Comparison of ENCODE assay signal across 23 cellular contexts in the genomic region with DNA sequence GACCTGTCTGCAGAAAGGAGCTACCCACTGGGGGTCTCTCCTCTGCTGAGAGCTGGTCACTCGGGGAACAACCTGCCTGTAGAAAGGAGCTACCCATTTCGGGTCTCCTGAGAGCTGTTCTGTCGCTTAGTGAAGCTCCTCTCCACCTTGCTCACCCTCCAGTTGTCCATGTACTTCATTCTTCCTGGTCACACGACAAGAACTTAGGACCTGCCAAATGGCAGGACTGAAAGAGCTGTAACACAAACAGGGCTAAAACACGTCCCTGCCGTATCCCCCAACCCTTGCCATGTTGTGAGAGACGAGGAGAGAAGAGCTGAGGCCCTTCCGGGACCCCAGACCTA. TPM values are rescaled to one million over a fixed set of nuclear protein-coding genes. Genes with fewer than 3 reads are reported as not detected.
DNase-seq lines count a peak whose midpoint lies in the region; ATAC-seq, FAIRE-seq and TF ChIP-seq lines count a peak whose summit lies in the region.
"Had no signal": no experiment of that assay in that cellular context is flagged by ENCODE, and none has a peak within 500 bp of the region (broad histone marks: within the 10 kb centered on the region; RNA-seq: fewer than 3 reads in every experiment).

No MANE protein-coding gene starts in this region.

- CTCF ChIA-PET in HepG2 (lab: Yijun Ruan, JAX; ENCODE audit: low intra/inter-chr PET ratio, low total read pairs) (interaction anchor here (1.2 to 2.5 kb wide), 7 partner anchors 25 to 245 kb away, joined by 3 to 57 read pairs (median 9); partner anchors contain the start of genes AP5B1, FIBP and KAT5), PC-9 (lab: Charles Lee) (interaction anchor here (0.7 to 1.0 kb wide), 2 partner anchors 25 to 32 kb away, joined by 6 to 9 read pairs; partner anchors contain the start of gene KAT5)

- H3K4me3 Mint-ChIP-seq in chondrocyte (ENCODE audit: unreplicated experiment): no peak overlapping the region
- H3K4me3 Mint-ChIP-seq: CD8-positive, alpha-beta T cell; T-cell had no signal

- H3K9me3 ChIP-seq in HepG2 (ENCODE audit: low read length) (no peaks in the 10 kb centered on the region), right lobe of liver (no peaks in the 10 kb centered on the region), PC-9 (ENCODE audit: insufficient read depth, low read depth) (no peaks in the 10 kb centered on the region)
- H3K9me3 ChIP-seq: SJCRH30 had no signal

- H3K4me1 ChIP-seq in HepG2 (ENCODE audit: insufficient read depth, low read length) (peaks cover 8% of the 10 kb centered on the region), right lobe of liver (no peaks in the 10 kb centered on the region), PC-9 (replicated peaks; ENCODE audit: insufficient read depth) (0 out of 2 replicates have a peak, but pooled peaks cover 4% of the 10 kb centered on the region)
- H3K4me1 ChIP-seq: BLaER1 treated with 17β-estradiol and CSF1 and Interleukin-3, amounts not matched to agents 10 nM and 100 nM; SJCRH30 had no signal

- TF ChIP-seq RAD21 in HepG2 (CRISPR knock-in tag; IDR thresholded peaks at IDR 0.05): no peak

- H3K4me2 ChIP-seq in HepG2 (ENCODE audit: low read depth, low read length) (peak overlapping the region; percentile 77), PC-9 (peak overlapping the region; percentile 46)
- H3K4me2 ChIP-seq: BLaER1 treated with 17β-estradiol and CSF1 and Interleukin-3, amounts not matched to agents 10 nM and 100 nM had no signal

- TF ChIP-seq EP300 in HepG2 (IDR thresholded peaks at IDR 0.05; ENCODE audit: low read depth in 2 of 2, low read length in 2 of 2) (no peak), HepG2 (CRISPR knock-in tag; IDR thresholded peaks at IDR 0.05; ENCODE audit: borderline replicate concordance) (no peak)

- DNase-seq in HepG2 (ENCODE audit: low spot score) (no peak), right lobe of liver (no peak), PC-9 (no peak), chondrocyte (ENCODE audit: low spot score) (no peak), head of caudate nucleus (no peak), ureter (ENCODE audit: low spot score) (no peak)
- DNase-seq: CD8-positive, alpha-beta T cell; DMS 273 treated with DMSO at 0.1 percent for 48 hours; DMS79; GDM1; KG1; NCI-H1694; NCI-H446 treated with DMSO at 0.1 percent for 48 hours; T-cell had no signal

- H3F3A ChIP-seq in PC-9 (ENCODE audit: insufficient read depth, low read depth): peaks cover 4% of the 10 kb centered on the region; the same call in 1 of the 2 replicates

- H3K36me3 Mint-ChIP-seq in chondrocyte (ENCODE audit: low read depth): no peaks in the 10 kb centered on the region
- H3K36me3 Mint-ChIP-seq: CD8-positive, alpha-beta T cell; T-cell had no signal

- no peak overlapping the region for H3K27ac ChIP-seq in HepG2 (ENCODE audit: extremely low read length, insufficient read depth, low read length)
- no peak overlapping the region for H3K27ac ChIP-seq in right lobe of liver
- H3K27ac ChIP-seq in PC-9: no peak overlapping the region
- H3K27ac ChIP-seq: BLaER1 treated with 17β-estradiol and CSF1 and Interleukin-3, amounts not matched to agents 10 nM and 100 nM; SJCRH30 had no signal

- BruUV-seq in HepG2 (replicated peaks; lab: Mats Ljungman, UMichigan) (no TSS peak), PC-9 (replicated peaks; lab: Mats Ljungman, UMichigan) (no TSS peak)

- H3K27me3 Mint-ChIP-seq in chondrocyte (ENCODE audit: low read depth): no peaks in the 10 kb centered on the region

- H2AFZ ChIP-seq in HepG2 (ENCODE audit: low read length) (peak overlapping the region; percentile 70), PC-9 (no peak overlapping the region; the same call in 1 of the 2 replicates)

- no peak for TF ChIP-seq POLR2A in HepG2 (IDR thresholded peaks at IDR 0.05; ENCODE audit: insufficient read depth in 1 of 2, low read depth in 2 of 2, low read length in 2 of 2)
- no peak for TF ChIP-seq POLR2A in right lobe of liver (IDR thresholded peaks at IDR 0.05)

- H3K4me3 ChIP-seq in HepG2 (replicated peaks in 1 of 3; ENCODE audit: insufficient read depth in 1 of 3, low read depth in 2 of 3, low read length in 3 of 3) (peak overlapping the region in 2 of 3 experiments; percentile 3 to 56; a peak in 3 of 6 replicates), right lobe of liver (no peak overlapping the region), PC-9 (no peak overlapping the region)
- H3K4me3 ChIP-seq: BLaER1 treated with 17β-estradiol and CSF1 and Interleukin-3, amounts not matched to agents 10 nM and 100 nM; MG63; SJCRH30 had no signal

- H3K9me3 Mint-ChIP-seq in chondrocyte (ENCODE audit: low read depth): peaks cover 7% of the 10 kb centered on the region
- H3K9me3 Mint-ChIP-seq: CD8-positive, alpha-beta T cell; T-cell had no signal

- POLR2A ChIA-PET in HepG2 (lab: Yijun Ruan, JAX): interaction anchor here (1.0 to 2.5 kb wide), 10 partner anchors 20 to 146 kb away, joined by 3 to 15 read pairs (median 7); partner anchors contain the start of genes AP5B1, CCDC85B, KAT5 and MUS81
- POLR2A ChIA-PET in PC-9 (lab: Charles Lee; ENCODE audit: unreplicated experiment): interaction anchor here (0.6 kb wide), 1 partner anchor 162 kb away, joined by 3 read pairs; no protein-coding TSS in a partner anchor

- ATAC-seq in HepG2 (no peak), right lobe of liver (no peak), HG03342 (IDR thresholded peaks at IDR 0.05; ENCODE audit: unreplicated experiment) (no peak)
- ATAC-seq: CD8-positive, alpha-beta T cell; T-cell had no signal

- peaks cover 3% of the 10 kb centered on the region for H3K4me1 Mint-ChIP-seq in chondrocyte (ENCODE audit: low read depth)
- H3K4me1 Mint-ChIP-seq: T-cell had no signal

- H3K27ac Mint-ChIP-seq in chondrocyte (ENCODE audit: unreplicated experiment): no peak overlapping the region
- H3K27ac Mint-ChIP-seq: CD8-positive, alpha-beta T cell; T-cell had no signal

- in situ Hi-C loops in HepG2 (cut with HindIII; ENCODE audit: extremely low pct_ligation_motif_present, low pct_unique_long_range_greater_than_20kb): loop anchor here (5.0 kb wide), 1 partner anchor 73 kb away; no protein-coding TSS in a partner anchor

- peak overlapping the region; percentile 32; the same call in 1 of the 2 replicates for H3K9ac ChIP-seq in HepG2 (ENCODE audit: insufficient read depth, low read depth, low read length)
- H3K9ac ChIP-seq: BLaER1 treated with 17β-estradiol and CSF1 and Interleukin-3, amounts not matched to agents 10 nM and 100 nM had no signal

- no peak for TF ChIP-seq CTCF in HepG2 (CRISPR knock-in tag; IDR thresholded peaks at IDR 0.05)
- TF ChIP-seq CTCF in right lobe of liver (IDR thresholded peaks at IDR 0.05): no peak
- peak; percentile 4; the same call in 1 of the 2 replicates for TF ChIP-seq CTCF in PC-9 (conservative IDR thresholded peaks at IDR 0.05)
- TF ChIP-seq CTCF in chondrocyte (IDR thresholded peaks at IDR 0.05): peak; percentile 25

- H3K79me2 ChIP-seq in HepG2 (ENCODE audit: insufficient read depth, low read length) (no peaks in the 10 kb centered on the region), PC-9 (ENCODE audit: low read depth) (no peaks in the 10 kb centered on the region)

- no peaks in the 10 kb centered on the region; the same call in 1 of the 2 replicates for H3K9me2 ChIP-seq in PC-9 (ENCODE audit: insufficient read depth)

- FAIRE-seq in HepG2 (lab: Jason Lieb, UNC): no peak
- FAIRE-seq: GM12891, H54, RCC 7860 had no signal

- WGBS in HepG2 (ENCODE audit: low lambda C conversion rate): 11% methylated on average over 8 of the region's 8 CpGs
- no CpG with 5 or more reads among the region's 8 CpGs for WGBS in right lobe of liver (ENCODE audit: insufficient coverage, low coverage, low lambda C conversion rate, missing lambda C conversion rate)

- intact Hi-C loops in HepG2 (cut with micrococcal nuclease; ENCODE audit: unreplicated experiment): loop anchor here (1.0 kb wide), 1 partner anchor 74 kb away; no protein-coding TSS in a partner anchor
- intact Hi-C loops in right lobe of liver (cut with DNase I): no loop called here
- intact Hi-C loops in PC-9 (cut with micrococcal nuclease; ENCODE audit: unreplicated experiment): loop anchor here (2.0 kb wide), 1 partner anchor 72 kb away; no protein-coding TSS in a partner anchor
- intact Hi-C loops in head of caudate nucleus (cut with DNase I): no loop called here

- H3K36me3 ChIP-seq in HepG2 (replicated peaks in 1 of 2; ENCODE audit: control insufficient read depth in 1 of 2, insufficient read depth in 2 of 2, low read length in 2 of 2) (no peaks in the 10 kb centered on the region), right lobe of liver (no peaks in the 10 kb centered on the region), PC-9 (ENCODE audit: low read depth) (no peaks in the 10 kb centered on the region)
- H3K36me3 ChIP-seq: BLaER1 treated with 17β-estradiol and CSF1 and Interleukin-3, amounts not matched to agents 10 nM and 100 nM; MG63; SJCRH30 had no signal

- H3K27me3 ChIP-seq in HepG2 (ENCODE audit: control insufficient read depth in 1 of 2, insufficient read depth in 2 of 2, low read length in 2 of 2) (no peaks in the 10 kb centered on the region; a peak in 1 of 5 replicates), right lobe of liver (no peaks in the 10 kb centered on the region), PC-9 (ENCODE audit: insufficient read depth, low read depth) (peaks cover 13% of the 10 kb centered on the region; the same call in 1 of the 2 replicates)
- H3K27me3 ChIP-seq: BLaER1 treated with 17β-estradiol and CSF1 and Interleukin-3, amounts not matched to agents 10 nM and 100 nM had no signal

- H4K20me1 ChIP-seq in HepG2 (ENCODE audit: insufficient read depth, low read length) (no peaks in the 10 kb centered on the region), PC-9 (ENCODE audit: insufficient read depth) (no peaks in the 10 kb centered on the region)
- H4K20me1 ChIP-seq: BLaER1 treated with 17β-estradiol and CSF1 and Interleukin-3, amounts not matched to agents 10 nM and 100 nM had no signal

RNA-seq across cellular contexts. Expression of gene RNASEH2C, which starts 24.1 kb away (rescaled TPM):
- total RNA-seq in HepG2 (2016; rRNA removed; fragmentation: Illumina TruSeq; extraction: Trizol): 50.9 and 65.1 TPM in 2 replicates
- total RNA-seq in HepG2 (2016; cell fraction: cytosol; rRNA removed; fragmentation: Illumina TruSeq; extraction: Trizol; ENCODE audit: low read depth): 57.6 and 60.3 TPM in 2 replicates
- total RNA-seq in HepG2 (2016; cell fraction: insoluble cytoplasmic fraction; rRNA removed; fragmentation: Illumina TruSeq; extraction: Trizol): 55.2 and 76.7 TPM in 2 replicates
- total RNA-seq in HepG2 (2016; cell fraction: membrane; rRNA removed; fragmentation: Illumina TruSeq; extraction: Trizol): 36.0 and 40.9 TPM in 2 replicates
- 18.2 and 19.2 TPM in 2 replicates for total RNA-seq in HepG2 (2016; cell fraction: nucleus; rRNA removed; fragmentation: Illumina TruSeq; extraction: Trizol)
- 24.6 and 27.4 TPM in 2 replicates for polyA plus RNA-seq in HepG2 (2011; rRNA removed)
- polyA plus RNA-seq in HepG2 (2011; cell fraction: cytosol; rRNA removed): 34.9 and 55.1 TPM in 2 replicates
- polyA plus RNA-seq in HepG2 (2011; cell fraction: nucleus; rRNA removed): 41.5 and 44.0 TPM in 2 replicates
- polyA plus RNA-seq in HepG2 (2012): 16.9 and 19.3 TPM in 2 replicates
- 53.8 and 60.7 TPM in 2 replicates for polyA plus RNA-seq in HepG2 (2016; cell fraction: cytosol; fragmentation: Illumina TruSeq; extraction: Trizol; ENCODE audit: low read depth)
- 53.3 and 62.7 TPM in 2 replicates for polyA plus RNA-seq in HepG2 (2016; cell fraction: insoluble cytoplasmic fraction; fragmentation: Illumina TruSeq; extraction: Trizol; ENCODE audit: low read depth)
- polyA plus RNA-seq in HepG2 (2016; cell fraction: membrane; fragmentation: Illumina TruSeq; extraction: Trizol; ENCODE audit: low read depth): 27.7 and 34.7 TPM in 2 replicates
- 35.1 and 36.6 TPM in 2 replicates for polyA plus RNA-seq in HepG2 (2016; cell fraction: nucleus; fragmentation: Illumina TruSeq; extraction: Trizol; ENCODE audit: insufficient read depth, low read depth)
- 9.1 and 31.0 TPM in 2 replicates for polyA minus RNA-seq in HepG2 (2011; rRNA and poly(A)+ RNA removed; ENCODE audit: low replicate concordance)
- polyA minus RNA-seq in HepG2 (2011; cell fraction: cytosol; rRNA and poly(A)+ RNA removed): 11.3 and 11.4 TPM in 2 replicates
- 12.7 and 15.0 TPM in 2 replicates for polyA minus RNA-seq in HepG2 (2011; cell fraction: nucleus; rRNA and poly(A)+ RNA removed)
- total RNA-seq in right lobe of liver: 10 to 100 TPM; 16.8 to 39.1 (median 26.1) TPM
- total RNA-seq in PC-9 (2021): 31.8 and 42.4 TPM in 2 replicates
- 39.3 to 56.9 TPM (median 42.7 TPM) in 3 replicates for total RNA-seq in chondrocyte
- total RNA-seq in ureter: 29.8 TPM

RNA-seq across cellular contexts. Expression of gene KAT5, which starts 32.6 kb away (rescaled TPM):
- total RNA-seq in HepG2 (2016; rRNA removed; fragmentation: Illumina TruSeq; extraction: Trizol) (45.4 and 48.3 TPM in 2 replicates), right lobe of liver (10 to 100 TPM; 17.8 to 30.4 (median 24.0) TPM), PC-9 (2021) (49.6 and 57.1 TPM in 2 replicates), chondrocyte (39.9 to 53.6 TPM (median 43.2 TPM) in 3 replicates), ureter (74.8 TPM)
- 8.5 and 8.6 TPM in 2 replicates for total RNA-seq in HepG2 (2016; cell fraction: cytosol; rRNA removed; fragmentation: Illumina TruSeq; extraction: Trizol; ENCODE audit: low read depth)
- total RNA-seq in HepG2 (2016; cell fraction: insoluble cytoplasmic fraction; rRNA removed; fragmentation: Illumina TruSeq; extraction: Trizol): 45.1 and 48.4 TPM in 2 replicates
- total RNA-seq in HepG2 (2016; cell fraction: membrane; rRNA removed; fragmentation: Illumina TruSeq; extraction: Trizol): 17.0 and 19.2 TPM in 2 replicates
- 28.1 and 30.8 TPM in 2 replicates for total RNA-seq in HepG2 (2016; cell fraction: nucleus; rRNA removed; fragmentation: Illumina TruSeq; extraction: Trizol)
- polyA plus RNA-seq in HepG2 (2011; rRNA removed): 34.4 and 35.2 TPM in 2 replicates
- 21.9 and 28.4 TPM in 2 replicates for polyA plus RNA-seq in HepG2 (2011; cell fraction: cytosol; rRNA removed)
- 53.3 and 53.6 TPM in 2 replicates for polyA plus RNA-seq in HepG2 (2011; cell fraction: nucleus; rRNA removed)
- 19.9 and 22.4 TPM in 2 replicates for polyA plus RNA-seq in HepG2 (2012)
- 5.2 and 5.8 TPM in 2 replicates for polyA plus RNA-seq in HepG2 (2016; cell fraction: cytosol; fragmentation: Illumina TruSeq; extraction: Trizol; ENCODE audit: low read depth)
- 41.7 and 50.6 TPM in 2 replicates for polyA plus RNA-seq in HepG2 (2016; cell fraction: insoluble cytoplasmic fraction; fragmentation: Illumina TruSeq; extraction: Trizol; ENCODE audit: low read depth)
- 9.1 and 12.0 TPM in 2 replicates for polyA plus RNA-seq in HepG2 (2016; cell fraction: membrane; fragmentation: Illumina TruSeq; extraction: Trizol; ENCODE audit: low read depth)
- 60.8 and 65.4 TPM in 2 replicates for polyA plus RNA-seq in HepG2 (2016; cell fraction: nucleus; fragmentation: Illumina TruSeq; extraction: Trizol; ENCODE audit: insufficient read depth, low read depth)
- 78.3 and 126 TPM in 2 replicates for polyA minus RNA-seq in HepG2 (2011; rRNA and poly(A)+ RNA removed; ENCODE audit: low replicate concordance)
- polyA minus RNA-seq in HepG2 (2011; cell fraction: cytosol; rRNA and poly(A)+ RNA removed): 15.4 and 16.3 TPM in 2 replicates
- 39.5 and 44.1 TPM in 2 replicates for polyA minus RNA-seq in HepG2 (2011; cell fraction: nucleus; rRNA and poly(A)+ RNA removed)

RNA-seq across cellular contexts. Expression of gene AP5B1, which starts 36.1 kb away (rescaled TPM):
- total RNA-seq in HepG2 (2016; rRNA removed; fragmentation: Illumina TruSeq; extraction: Trizol) (3.8 and 4.4 TPM in 2 replicates), right lobe of liver (10 to 100 TPM in 3 of 6 experiments, 1 to 10 TPM in 3; 5.0 to 13.5 (median 9.7) TPM), PC-9 (2021) (20.8 and 28.0 TPM in 2 replicates), chondrocyte (13.8 to 14.6 TPM (median 14.1 TPM) in 3 replicates), ureter (13.5 TPM)
- total RNA-seq in HepG2 (2016; cell fraction: cytosol; rRNA removed; fragmentation: Illumina TruSeq; extraction: Trizol; ENCODE audit: low read depth): 0.44 and 0.61 TPM in 2 replicates
- 2.9 and 4.5 TPM in 2 replicates for total RNA-seq in HepG2 (2016; cell fraction: insoluble cytoplasmic fraction; rRNA removed; fragmentation: Illumina TruSeq; extraction: Trizol)
- 2.0 and 2.1 TPM in 2 replicates for total RNA-seq in HepG2 (2016; cell fraction: membrane; rRNA removed; fragmentation: Illumina TruSeq; extraction: Trizol)
- 2.9 and 3.7 TPM in 2 replicates for total RNA-seq in HepG2 (2016; cell fraction: nucleus; rRNA removed; fragmentation: Illumina TruSeq; extraction: Trizol)
- 1.7 and 2.8 TPM in 2 replicates for polyA plus RNA-seq in HepG2 (2011; rRNA removed)
- 1.6 and 2.5 TPM in 2 replicates for polyA plus RNA-seq in HepG2 (2011; cell fraction: cytosol; rRNA removed)
- 6.0 and 6.2 TPM in 2 replicates for polyA plus RNA-seq in HepG2 (2011; cell fraction: nucleus; rRNA removed)
- polyA plus RNA-seq in HepG2 (2012): 1.2 and 2.4 TPM in 2 replicates
- polyA plus RNA-seq in HepG2 (2016; cell fraction: cytosol; fragmentation: Illumina TruSeq; extraction: Trizol; ENCODE audit: low read depth): 0.25 and 0.27 TPM in 2 replicates
- 2.6 and 2.7 TPM in 2 replicates for polyA plus RNA-seq in HepG2 (2016; cell fraction: insoluble cytoplasmic fraction; fragmentation: Illumina TruSeq; extraction: Trizol; ENCODE audit: low read depth)
- 0.78 and 0.94 TPM in 2 replicates for polyA plus RNA-seq in HepG2 (2016; cell fraction: membrane; fragmentation: Illumina TruSeq; extraction: Trizol; ENCODE audit: low read depth)
- 4.3 and 4.6 TPM in 2 replicates for polyA plus RNA-seq in HepG2 (2016; cell fraction: nucleus; fragmentation: Illumina TruSeq; extraction: Trizol; ENCODE audit: insufficient read depth, low read depth)
- 9.8 and 22.8 TPM in 2 replicates for polyA minus RNA-seq in HepG2 (2011; rRNA and poly(A)+ RNA removed; ENCODE audit: low replicate concordance)
- polyA minus RNA-seq in HepG2 (2011; cell fraction: cytosol; rRNA and poly(A)+ RNA removed): 3.4 and 4.2 TPM in 2 replicates
- polyA minus RNA-seq in HepG2 (2011; cell fraction: nucleus; rRNA and poly(A)+ RNA removed): 4.9 and 5.1 TPM in 2 replicates

RNA-seq across cellular contexts. Expression of gene OVOL1, which starts 42.2 kb away (rescaled TPM):
- total RNA-seq in HepG2 (2016; rRNA removed; fragmentation: Illumina TruSeq; extraction: Trizol) (not detected in 2 replicates), right lobe of liver (not detected), PC-9 (2021) (10.2 and 10.5 TPM in 2 replicates), chondrocyte (0.12 TPM in 1 of 3 replicates, not detected in the others), ureter (25.8 TPM)
- total RNA-seq in HepG2 (2016; cell fraction: cytosol; rRNA removed; fragmentation: Illumina TruSeq; extraction: Trizol; ENCODE audit: low read depth): not detected in 2 replicates
- not detected in 2 replicates for total RNA-seq in HepG2 (2016; cell fraction: insoluble cytoplasmic fraction; rRNA removed; fragmentation: Illumina TruSeq; extraction: Trizol)
- not detected in 2 replicates for total RNA-seq in HepG2 (2016; cell fraction: membrane; rRNA removed; fragmentation: Illumina TruSeq; extraction: Trizol)
- total RNA-seq in HepG2 (2016; cell fraction: nucleus; rRNA removed; fragmentation: Illumina TruSeq; extraction: Trizol): not detected in 2 replicates
- polyA plus RNA-seq in HepG2 (2011; rRNA removed): 0.01 and 0.04 TPM in 2 replicates
- not detected in 2 replicates for polyA plus RNA-seq in HepG2 (2011; cell fraction: cytosol; rRNA removed)
- 0.03 TPM in 1 of 2 replicates, not detected in the other for polyA plus RNA-seq in HepG2 (2011; cell fraction: nucleus; rRNA removed)
- polyA plus RNA-seq in HepG2 (2012): not detected in 2 replicates
- polyA plus RNA-seq in HepG2 (2016; cell fraction: cytosol; fragmentation: Illumina TruSeq; extraction: Trizol; ENCODE audit: low read depth): not detected in 2 replicates
- not detected in 2 replicates for polyA plus RNA-seq in HepG2 (2016; cell fraction: insoluble cytoplasmic fraction; fragmentation: Illumina TruSeq; extraction: Trizol; ENCODE audit: low read depth)
- polyA plus RNA-seq in HepG2 (2016; cell fraction: membrane; fragmentation: Illumina TruSeq; extraction: Trizol; ENCODE audit: low read depth): not detected in 2 replicates
- polyA plus RNA-seq in HepG2 (2016; cell fraction: nucleus; fragmentation: Illumina TruSeq; extraction: Trizol; ENCODE audit: insufficient read depth, low read depth): not detected in 2 replicates
- polyA minus RNA-seq in HepG2 (2011; rRNA and poly(A)+ RNA removed; ENCODE audit: low replicate concordance): not detected in 2 replicates
- polyA minus RNA-seq in HepG2 (2011; cell fraction: cytosol; rRNA and poly(A)+ RNA removed): not detected in 2 replicates
- polyA minus RNA-seq in HepG2 (2011; cell fraction: nucleus; rRNA and poly(A)+ RNA removed): not detected in 2 replicates
- total RNA-seq: A172, Right ventricle myocardium inferior, SJCRH30 had no signal

Comparison
In these comparisons a context has a peak if more than half of its experiments do, and no peak if none do; other contexts are left out.
1. H3K4me3 ChIP-seq: peak in HepG2 (2 of 3); none in right lobe of liver (0 of 3) and PC-9 (single experiment).
2. intact Hi-C loops: an anchor here in HepG2 (1.0 kb wide) and PC-9 (2.0 kb wide); none called in right lobe of liver and head of caudate nucleus.
3. CTCF ChIP-seq: peak in PC-9 (single experiment) and chondrocyte (single experiment); none in HepG2 (single experiment) and right lobe of liver (0 of 4).